In the genomic region with DNA sequence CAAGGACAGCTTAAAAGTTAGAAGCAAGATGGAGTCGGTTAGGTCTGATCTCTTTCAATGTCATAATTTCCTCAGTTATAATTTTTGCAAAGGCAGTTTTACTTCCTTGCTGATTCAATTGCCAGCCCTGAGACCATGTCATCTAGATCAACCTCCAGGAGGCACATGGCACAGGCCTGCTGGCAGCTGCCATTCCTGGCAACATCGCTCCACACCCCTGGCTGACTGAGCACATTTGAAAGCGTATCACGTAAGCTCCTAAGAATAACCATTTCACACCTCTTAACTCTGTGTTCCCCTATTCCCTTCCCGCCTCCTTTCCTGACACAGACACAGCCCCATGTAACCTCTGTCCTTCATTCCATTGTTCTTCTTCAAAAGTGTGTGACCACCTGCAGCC, we compare ENCODE assay signal across 23 cellular contexts.
DNase-seq lines count a peak whose midpoint lies in the region; ATAC-seq, FAIRE-seq and TF ChIP-seq lines count a peak whose summit lies in the region.
"Had no signal": no experiment of that assay in that cellular context is flagged by ENCODE, and none has a peak within 500 bp of the region (broad histone marks: within the 10 kb centered on the region; RNA-seq: fewer than 3 reads in every experiment).

No MANE protein-coding gene starts in this region.

- intact Hi-C loops in heart left ventricle (cut with DNase I) (no loop called here), kidney (cut with DNase I) (no loop called here)

- no peak overlapping the region for H3K4me3 Mint-ChIP-seq in activated T-cell treated with anti-CD3 and anti-CD28 coated beads, Interleukin-2, amount 50 U/mL, for 4 hours
- H3K4me3 Mint-ChIP-seq: CD4-positive, alpha-beta memory T cell; H9 had no signal

- no peak for FAIRE-seq in kidney (lab: Jason Lieb, UNC)
- FAIRE-seq: G401.6, HTR-8/SVneo, RCC 7860 had no signal

- ATAC-seq in heart left ventricle: peak; percentile 71 to 89 (median 80)
- no peak for ATAC-seq in activated T-cell treated with anti-CD3 and anti-CD28 coated beads, Interleukin-2, amount 50 U/mL, for 4 hours

- DNase-seq in G401 (ENCODE audit: low spot score) (peak; percentile 86), heart left ventricle (peak in 4 of 5 donors; percentile 18 to 67 (median 47)), islet precursor cell (peak; percentile 32), kidney (no peak), GOT3 (lab: John Stamatoyannopoulos, UW) (no peak), activated T-cell treated with anti-CD3 and anti-CD28 coated beads for 4 hours (no peak)
- DNase-seq in activated T-cell treated with anti-CD3 and anti-CD28 coated beads, Interleukin-2, amount 50 U/mL, for 4 hours: no peak
- DNase-seq: CD4-positive, alpha-beta memory T cell; COR-L47; DMS53; GM23248; H9; KBM-7; MV-4-11; NCI-H1105; NCI-H1436 treated with DMSO at 0.1 percent for 48 hours; NCI-H2029; NCI-H526; SJCRH30 had no signal

- H3K36me3 ChIP-seq in heart left ventricle: no peaks in the 10 kb centered on the region
- no peaks in the 10 kb centered on the region for H3K36me3 ChIP-seq in kidney (ENCODE audit: control insufficient read depth in 1 of 2, insufficient read depth in 2 of 2, low read length in 2 of 2)
- H3K36me3 ChIP-seq: SJCRH30 had no signal

- peaks cover 0 to 7% (median 0%) of the 10 kb centered on the region in 12 donors for H3K9me3 ChIP-seq in heart left ventricle
- H3K9me3 ChIP-seq in kidney (ENCODE audit: control insufficient read depth in 1 of 2, low read length in 2 of 2): no peaks in the 10 kb centered on the region
- H3K9me3 ChIP-seq: SJCRH30 had no signal

- H3K27ac ChIP-seq in heart left ventricle (no peak overlapping the region), kidney (ENCODE audit: low read depth in 2 of 2, low read length in 2 of 2) (no peak overlapping the region)
- H3K27ac ChIP-seq: GM23248, SJCRH30 had no signal

- H3K4me1 ChIP-seq in heart left ventricle (peaks cover 0 to 17% (median 3%) of the 10 kb centered on the region in 12 donors), kidney (ENCODE audit: control insufficient read depth in 1 of 2, insufficient read depth in 1 of 2, low read depth in 1 of 2, low read length in 2 of 2) (no peaks in the 10 kb centered on the region)

- TF ChIP-seq EP300 in Ishikawa (IDR thresholded peaks at IDR 0.05; ENCODE audit: borderline replicate concordance): no peak

- H3K27me3 Mint-ChIP-seq in activated T-cell treated with anti-CD3 and anti-CD28 coated beads, Interleukin-2, amount 50 U/mL, for 4 hours (ENCODE audit: low read depth): peaks cover 4% of the 10 kb centered on the region

- WGBS in heart left ventricle, 4 donors: 64 to 80% (median 66%) methylated on average over 5 of the region's 5 CpGs

- H3K4me1 Mint-ChIP-seq in activated T-cell treated with anti-CD3 and anti-CD28 coated beads, Interleukin-2, amount 50 U/mL, for 4 hours (ENCODE audit: low read depth): no peaks in the 10 kb centered on the region
- H3K4me1 Mint-ChIP-seq: CD4-positive, alpha-beta memory T cell had no signal

- no peak overlapping the region for H3K9ac ChIP-seq in kidney (ENCODE audit: low read length in 2 of 2)
- H3K9ac ChIP-seq: GM23248 had no signal

- TF ChIP-seq CTCF in heart left ventricle (IDR thresholded peaks at IDR 0.05) (no peak), kidney (IDR thresholded peaks at IDR 0.05; ENCODE audit: borderline replicate concordance, extremely low read depth, insufficient read depth) (no peak)

- TF ChIP-seq RAD21 in Ishikawa (IDR thresholded peaks at IDR 0.05; ENCODE audit: low read depth): no peak

- no peaks in the 10 kb centered on the region for H3K9me3 Mint-ChIP-seq in activated T-cell treated with anti-CD3 and anti-CD28 coated beads, Interleukin-2, amount 50 U/mL, for 4 hours
- H3K9me3 Mint-ChIP-seq: CD4-positive, alpha-beta memory T cell; H9 had no signal

- no peak for TF ChIP-seq POLR2A in heart left ventricle (IDR thresholded peaks at IDR 0.05)

- in situ Hi-C loops in G401 (cut with HindIII; ENCODE audit: low sequenced_read_pairs): no loop called here

- H3K27me3 ChIP-seq in heart left ventricle: no peaks in the 10 kb centered on the region
- H3K27me3 ChIP-seq: SJCRH30 had no signal

- no peak overlapping the region for H3K4me3 ChIP-seq in heart left ventricle
- H3K4me3 ChIP-seq in kidney (ENCODE audit: low read length in 2 of 2): no peak overlapping the region
- H3K4me3 ChIP-seq: GM23248, SJCRH30 had no signal

- no peaks in the 10 kb centered on the region for H3K36me3 Mint-ChIP-seq in activated T-cell treated with anti-CD3 and anti-CD28 coated beads, Interleukin-2, amount 50 U/mL, for 4 hours (ENCODE audit: insufficient read depth)
- H3K36me3 Mint-ChIP-seq: CD4-positive, alpha-beta memory T cell had no signal

TF ChIP-seq in Ishikawa, 13 proteins besides CTCF, POLR2A, EP300 and RAD21:
- TF ChIP-seq NFIC (IDR thresholded peaks at IDR 0.05): no peak
- TF ChIP-seq, protein P1, sequence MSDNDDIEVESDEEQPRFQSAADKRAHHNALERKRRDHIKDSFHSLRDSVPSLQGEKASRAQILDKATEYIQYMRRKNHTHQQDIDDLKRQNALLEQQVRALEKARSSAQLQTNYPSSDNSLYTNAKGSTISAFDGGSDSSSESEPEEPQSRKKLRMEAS (IDR thresholded peaks at IDR 0.05): peak; percentile 31; the same call in 1 of the 2 replicates

Comparison
In these comparisons a context has a peak if more than half of its experiments do, and no peak if none do; other contexts are left out.
1. DNase-seq: peak in G401 (single experiment), heart left ventricle (4 of 5) and islet precursor cell (single experiment); none in kidney (single experiment), activated T-cell treated with anti-CD3 and anti-CD28 coated beads, Interleukin-2, amount 50 U/mL, for 4 hours (single experiment), GOT3 (single experiment) and activated T-cell treated with anti-CD3 and anti-CD28 coated beads for 4 hours (single experiment).
2. ATAC-seq: peak in heart left ventricle (4 of 4); none in activated T-cell treated with anti-CD3 and anti-CD28 coated beads, Interleukin-2, amount 50 U/mL, for 4 hours (0 of 2).